ENCODE assay signal across 11 cellular contexts in genomic region chr4:23717528-23718248, GRCh38.
A peak's percentile ranks its signal among the peaks of the same experiment; 100 is the strongest.
DNase-seq lines count a peak whose midpoint lies in the region; ATAC-seq and TF ChIP-seq lines count a peak whose summit lies in the region.
"Had no signal": no experiment of that assay in that cellular context is flagged by ENCODE, and none has a peak within 500 bp of the region (broad histone marks: within the 10 kb centered on the region; RNA-seq: fewer than 3 reads in every experiment).

No MANE protein-coding gene starts in this region.

- H3K4me3 Mint-ChIP-seq in nephron progenitor cell, result no peak overlapping the region
- H3K4me3 Mint-ChIP-seq: activated B cell treated with CpG ODN at 0.5 μM for 24 hours; CD4-positive, CD25-positive, alpha-beta regulatory T cell had no signal

- H3K9me3 Mint-ChIP-seq in nephron progenitor cell, result no peaks in the 10 kb centered on the region
- H3K9me3 Mint-ChIP-seq: activated B cell treated with CpG ODN at 0.5 μM for 24 hours had no signal

- H3K36me3 Mint-ChIP-seq in nephron progenitor cell (ENCODE audit: low read depth), result no peaks in the 10 kb centered on the region
- H3K36me3 Mint-ChIP-seq: CD4-positive, CD25-positive, alpha-beta regulatory T cell had no signal

- peaks cover 3% of the 10 kb centered on the region for H3K27me3 Mint-ChIP-seq in nephron progenitor cell (ENCODE audit: low read depth, poor library complexity)
- H3K27me3 Mint-ChIP-seq: activated B cell treated with CpG ODN at 0.5 μM for 24 hours; CD4-positive, CD25-positive, alpha-beta regulatory T cell had no signal

- ATAC-seq in GM18502 (IDR thresholded peaks at IDR 0.05; ENCODE audit: poor library complexity, unreplicated experiment), result no peak
- no peak for ATAC-seq in GM21619 (IDR thresholded peaks at IDR 0.05; ENCODE audit: unreplicated experiment)

- H3K27ac Mint-ChIP-seq in nephron progenitor cell, result no peak overlapping the region
- H3K27ac Mint-ChIP-seq: activated B cell treated with CpG ODN at 0.5 μM for 24 hours had no signal

- DNase-seq in NCI-H146 (lab: John Stamatoyannopoulos, UW), result peak; percentile 2
- DNase-seq in NCI-H146 treated with DMSO at 0.1 percent for 48 hours (lab: John Stamatoyannopoulos, UW; ENCODE audit: unreplicated experiment), result no peak
- DNase-seq in cerebellar cortex (ENCODE audit: low spot score), result peak; percentile 6
- DNase-seq in nephron progenitor cell, result no peak
- DNase-seq in CD1c-positive myeloid dendritic cell (ENCODE audit: extremely low spot score), result no peak
- DNase-seq: activated B cell treated with CpG ODN at 0.5 μM for 24 hours, right cardiac atrium had no signal

- H3K4me1 Mint-ChIP-seq in nephron progenitor cell, result no peaks in the 10 kb centered on the region
- H3K4me1 Mint-ChIP-seq: activated B cell treated with CpG ODN at 0.5 μM for 24 hours; CD4-positive, CD25-positive, alpha-beta regulatory T cell had no signal

- TF ChIP-seq CTCF in LNCAP (IDR thresholded peaks at IDR 0.05) (peak; percentile 61), nephron progenitor cell (IDR thresholded peaks at IDR 0.05) (peak; percentile 36)

Comparison
In these comparisons a context has a peak if more than half of its experiments do, and no peak if none do; other contexts are left out.
1. DNase-seq: peak in NCI-H146 (single experiment) and cerebellar cortex (single experiment); none in NCI-H146 treated with DMSO at 0.1 percent for 48 hours (single experiment), nephron progenitor cell (single experiment) and CD1c-positive myeloid dendritic cell (single experiment).